8 cellular contexts compared by ENCODE assay signal in the genomic region with DNA sequence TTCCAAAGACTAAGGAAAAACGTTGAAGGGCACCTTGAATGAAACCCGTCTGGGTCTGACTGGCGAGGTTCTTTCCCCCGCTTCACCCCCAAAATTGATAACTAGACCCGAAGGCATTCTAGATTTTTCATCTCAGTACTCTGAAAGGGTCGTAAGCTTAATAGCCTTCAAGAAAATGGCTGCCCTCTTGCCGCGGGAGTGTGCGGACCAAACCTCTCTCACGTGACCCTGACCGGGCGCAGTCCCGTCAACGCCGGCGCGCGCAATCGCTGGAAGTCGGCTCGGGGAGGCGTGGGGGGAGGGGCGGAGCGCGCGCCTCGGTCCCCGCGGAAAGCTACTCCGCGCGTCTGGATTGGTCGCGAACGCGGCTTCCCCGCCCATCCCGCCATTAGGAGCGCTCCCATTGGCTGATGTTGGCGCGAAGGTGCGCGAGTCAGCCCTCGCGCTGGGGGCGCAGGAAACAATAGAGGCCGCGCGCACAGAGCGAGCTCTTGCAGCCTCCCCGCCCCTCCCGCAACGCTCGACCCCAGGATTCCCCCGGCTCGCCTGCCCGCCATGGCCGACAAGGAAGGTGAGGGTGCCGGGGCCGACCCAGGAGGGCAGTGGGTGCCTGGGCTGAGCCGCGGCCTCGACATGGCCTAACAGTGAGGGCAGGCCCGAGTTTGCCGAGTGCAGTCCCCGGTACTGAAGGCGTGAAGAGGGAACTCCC. TPM values are rescaled to one million over a fixed set of nuclear protein-coding genes. Genes with fewer than 3 reads are reported as not detected.
A peak's percentile ranks its signal among the peaks of the same experiment; 100 is the strongest.
DNase-seq lines count a peak whose midpoint lies in the region; ATAC-seq, FAIRE-seq and TF ChIP-seq lines count a peak whose summit lies in the region.

A gene (plus strand): TSS at position 457 of the 709 bp plus-strand sequence. CDS start 99 bp downstream, at position 556.

- ATAC-seq in GM18907 (IDR thresholded peaks at IDR 0.05; ENCODE audit: unreplicated experiment) = peak; percentile 86
- peak; percentile 77 for ATAC-seq in HG03159 (IDR thresholded peaks at IDR 0.05; ENCODE audit: unreplicated experiment)

- no peak for FAIRE-seq in bronchial epithelial cell (lab: Jason Lieb, UNC)

- POLR2A ChIA-PET in AG04449 (lab: Yijun Ruan, JAX) = interaction anchor here (0.8 to 1.4 kb wide), 9 partner anchors 11 to 257 kb away, joined by 3 to 10 read pairs (median 4); a partner anchor contains a TSS

- H3K27me3 ChIP-seq in bronchial epithelial cell (ENCODE audit: control insufficient read depth, insufficient read depth, low read length) = no peaks in the 10 kb centered on the region

- H3K4me3 ChIP-seq in AG04449 (ENCODE audit: low read depth, low read length) = peak within 1 kb of the TSS; percentile 76
- H3K4me3 ChIP-seq in WI38 (ENCODE audit: low read depth, low read length) = peak within 1 kb of the TSS; percentile 75
- H3K4me3 ChIP-seq in bronchial epithelial cell (ENCODE audit: low read depth, low read length) = peak within 1 kb of the TSS; percentile 62

- H3K36me3 ChIP-seq in bronchial epithelial cell (ENCODE audit: control insufficient read depth, insufficient read depth, low read length) = peaks cover 5% of the 10 kb centered on the region

- CTCF ChIA-PET in AG04449 (lab: Yijun Ruan, JAX) = interaction anchor here (0.8 to 1.0 kb wide), 4 partner anchors 9 to 131 kb away, joined by 3 to 4 read pairs (median 4); no protein-coding TSS in a partner anchor

- peak; percentile 73 for DNase-seq in AG04449 (ENCODE audit: low read depth, low spot score)
- DNase-seq in NCI-H2227 treated with DMSO at 0.1 percent for 48 hours (lab: John Stamatoyannopoulos, UW) = peak; percentile 98
- peak; percentile 87 for DNase-seq in bronchial epithelial cell (ENCODE audit: low read depth)
- peak; percentile 99 for DNase-seq in iPS-NIHi7 (ENCODE audit: extremely low spot score)
- peak; percentile 93 for DNase-seq in smooth muscle cell of the brain vasculature (ENCODE audit: low read depth, low spot score)

- TF ChIP-seq CTCF in AG04449 (IDR thresholded peaks at IDR 0.05; ENCODE audit: insufficient read depth, low read length, missing control alignments) = no peak
- no peak for TF ChIP-seq CTCF in WI38 (IDR thresholded peaks at IDR 0.05; ENCODE audit: low read depth, low read length)
- TF ChIP-seq CTCF in bronchial epithelial cell (IDR thresholded peaks at IDR 0.05; ENCODE audit: insufficient read depth, low read length, severe bottlenecking) = no peak

RNA-seq across cellular contexts. Expression of the gene that starts here (rescaled TPM):
- 71.3 and 93.7 TPM in 2 replicates for total RNA-seq in bronchial epithelial cell

Comparison
In these comparisons a context has a peak if more than half of its experiments do, and no peak if none do; other contexts are left out.
1. Peak in every context shown above with its lines: DNase-seq, ATAC-seq and H3K4me3 ChIP-seq.